Comparison of ENCODE assay signal across 16 cellular contexts in genomic region chr9:117868594-117868993, GRCh38.
DNase-seq lines count a peak whose midpoint lies in the region; ATAC-seq and TF ChIP-seq lines count a peak whose summit lies in the region.
"Had no signal": no experiment of that assay in that cellular context is flagged by ENCODE, and none has a peak within 500 bp of the region (broad histone marks: within the 10 kb centered on the region; RNA-seq: fewer than 3 reads in every experiment).

No MANE protein-coding gene starts in this region.

- TF ChIP-seq CTCF in SK-N-SH (IDR thresholded peaks at IDR 0.05) (no peak), endothelial cell (IDR thresholded peaks at IDR 0.05; ENCODE audit: unreplicated experiment) (no peak)

- no peaks in the 10 kb centered on the region for H3K27me3 ChIP-seq in SK-N-SH (ENCODE audit: insufficient read depth)
- H3K27me3 ChIP-seq: BLaER1 had no signal

- no peaks in the 10 kb centered on the region for H3F3A ChIP-seq in SK-N-SH (replicated peaks; ENCODE audit: insufficient read depth)

- CTCF ChIA-PET in SK-N-SH (lab: Yijun Ruan, JAX): interaction anchor here (0.6 to 1.1 kb wide), 4 partner anchors 38 to 531 kb away, joined by 3 to 4 read pairs (median 4); no protein-coding TSS in a partner anchor

- DNase-seq in NCI-H1694 treated with DMSO at 0.1 percent for 48 hours (lab: John Stamatoyannopoulos, UW): peak; percentile 36
- DNase-seq in NCI-H1694 (lab: John Stamatoyannopoulos, UW): no peak
- DNase-seq in NCI-H524 (lab: John Stamatoyannopoulos, UW): peak; percentile 90 to 97
- DNase-seq in SK-N-SH: peak; percentile 50
- peak; percentile 20 for DNase-seq in superior temporal gyrus (ENCODE audit: extremely low spot score)
- no peak for DNase-seq in endothelial cell (ENCODE audit: low spot score)
- DNase-seq: 8988T; Caco-2; CD8-positive, alpha-beta memory T cell; DMS79; H7 had no signal

- no peaks in the 10 kb centered on the region for H4K20me1 ChIP-seq in SK-N-SH (ENCODE audit: insufficient read depth)
- H4K20me1 ChIP-seq: BLaER1 had no signal

- H3K4me2 ChIP-seq in SK-N-SH: no peak overlapping the region
- H3K4me2 ChIP-seq: BLaER1, GM23338 had no signal

- POLR2A ChIA-PET in SK-N-SH (lab: Yijun Ruan, JAX): no interaction called here

- no peak overlapping the region for H3K4me3 ChIP-seq in SK-N-SH (ENCODE audit: low read depth in 2 of 2, low read length in 1 of 2)
- H3K4me3 ChIP-seq: BLaER1, GM23338 had no signal

- 5% methylated on average over 1 of the region's 1 CpG for WGBS in SK-N-SH (ENCODE audit: low lambda C conversion rate)

- H3K9me2 ChIP-seq in SK-N-SH: no peaks in the 10 kb centered on the region

- TF ChIP-seq RAD21 in SK-N-SH (IDR thresholded peaks at IDR 0.05; ENCODE audit: low read length): no peak

- H3K79me2 ChIP-seq in SK-N-SH (ENCODE audit: insufficient read depth): no peaks in the 10 kb centered on the region

- no peaks in the 10 kb centered on the region for H3K9me3 ChIP-seq in SK-N-SH
- H3K9me3 ChIP-seq: BLaER1, Caco-2 had no signal

- no peak overlapping the region for H3K4me3 Mint-ChIP-seq in endothelial cell (ENCODE audit: unreplicated experiment)
- H3K4me3 Mint-ChIP-seq: CD8-positive, alpha-beta memory T cell; GM23338 had no signal

- H3K27ac Mint-ChIP-seq in endothelial cell (ENCODE audit: unreplicated experiment): no peak overlapping the region
- H3K27ac Mint-ChIP-seq: GM23338 had no signal

- no peaks in the 10 kb centered on the region for H3K9me3 Mint-ChIP-seq in endothelial cell (ENCODE audit: unreplicated experiment)

- TF ChIP-seq EP300 in SK-N-SH (IDR thresholded peaks at IDR 0.05; ENCODE audit: borderline replicate concordance in 1 of 2, low read depth in 1 of 2, low read length in 1 of 2): peak in 1 of 2 experiments; percentile 89; a peak in 2 of 4 replicates

- no peak overlapping the region; a peak in 1 of 4 replicates for H3K27ac ChIP-seq in SK-N-SH (ENCODE audit: low read depth in 2 of 2, low read length in 1 of 2)
- H3K27ac ChIP-seq: BLaER1, HL-60 had no signal

- H2AFZ ChIP-seq in SK-N-SH (ENCODE audit: low read depth): no peak overlapping the region
- H2AFZ ChIP-seq: GM23338 had no signal

- no peaks in the 10 kb centered on the region for H3K27me3 Mint-ChIP-seq in endothelial cell (ENCODE audit: unreplicated experiment)

- no peaks in the 10 kb centered on the region for H3K36me3 ChIP-seq in SK-N-SH (replicated peaks in 1 of 2; ENCODE audit: control insufficient read depth in 1 of 2, insufficient read depth in 2 of 2, low read length in 1 of 2)
- H3K36me3 ChIP-seq: BLaER1 had no signal

- no peaks in the 10 kb centered on the region; a peak in 2 of 4 replicates for H3K4me1 ChIP-seq in SK-N-SH (ENCODE audit: control insufficient read depth in 1 of 2, insufficient read depth in 2 of 2, low read depth in 1 of 2, low read length in 1 of 2)
- H3K4me1 ChIP-seq: BLaER1, Caco-2 had no signal

- no peak overlapping the region for H3K9ac ChIP-seq in SK-N-SH
- H3K9ac ChIP-seq: BLaER1 had no signal

- no peaks in the 10 kb centered on the region for H3K36me3 Mint-ChIP-seq in endothelial cell (ENCODE audit: low read depth, unreplicated experiment)
- H3K36me3 Mint-ChIP-seq: CD8-positive, alpha-beta memory T cell had no signal

- no peaks in the 10 kb centered on the region for H3K4me1 Mint-ChIP-seq in endothelial cell (ENCODE audit: unreplicated experiment)
- H3K4me1 Mint-ChIP-seq: CD8-positive, alpha-beta memory T cell; GM23338 had no signal

- no peak for ATAC-seq in GM19395 (IDR thresholded peaks at IDR 0.05; ENCODE audit: unreplicated experiment)
- no peak for ATAC-seq in HG03457 (IDR thresholded peaks at IDR 0.05; ENCODE audit: unreplicated experiment)
- ATAC-seq: GM23338 had no signal

TF ChIP-seq in SK-N-SH, 30 proteins besides CTCF, POLR2A, EP300 and RAD21 (continues in another document):
- no peak for TF ChIP-seq GABPA (IDR thresholded peaks at IDR 0.05; ENCODE audit: low read depth)
- no peak for TF ChIP-seq RXRA (IDR thresholded peaks at IDR 0.05; ENCODE audit: borderline replicate concordance, low read depth)
- no peak for TF ChIP-seq TEAD4 (IDR thresholded peaks at IDR 0.05; ENCODE audit: borderline replicate concordance, insufficient read depth)
- TF ChIP-seq NFIC (IDR thresholded peaks at IDR 0.05; ENCODE audit: borderline replicate concordance): peak; percentile 39; the same call in 1 of the 2 replicates
- TF ChIP-seq POLR2AphosphoS5 (IDR thresholded peaks at IDR 0.05; ENCODE audit: low read depth, low read length): no peak
- no peak for TF ChIP-seq MXI1 (IDR thresholded peaks at IDR 0.05; ENCODE audit: low read depth, low read length)
- TF ChIP-seq CHD2 (IDR thresholded peaks at IDR 0.05; ENCODE audit: low read length, partially characterized antibody): peak; percentile 81
- TF ChIP-seq MEF2A (IDR thresholded peaks at IDR 0.05; ENCODE audit: borderline replicate concordance, low read depth): no peak
- no peak for TF ChIP-seq RFX5 (IDR thresholded peaks at IDR 0.05; ENCODE audit: low read length)
- no peak for TF ChIP-seq NRF1 (IDR thresholded peaks at IDR 0.05; ENCODE audit: low read depth, low read length)
- TF ChIP-seq SMC3 (IDR thresholded peaks at IDR 0.05; ENCODE audit: low read depth, low read length): no peak
- TF ChIP-seq SIN3A (IDR thresholded peaks at IDR 0.05; ENCODE audit: borderline replicate concordance, low read depth, low read length): no peak
- TF ChIP-seq IRF3 (IDR thresholded peaks at IDR 0.05; ENCODE audit: low read depth, low read length): no peak
- TF ChIP-seq FOSL2 (IDR thresholded peaks at IDR 0.05; ENCODE audit: borderline replicate concordance, low read depth): no peak
- no peak for TF ChIP-seq REST (IDR thresholded peaks at IDR 0.05; ENCODE audit: low read depth, low read length)
- TF ChIP-seq ZBTB33 (IDR thresholded peaks at IDR 0.05; ENCODE audit: borderline replicate concordance, low read depth): no peak
- peak; percentile 88; the same call in 1 of the 2 replicates for TF ChIP-seq RCOR1 (IDR thresholded peaks at IDR 0.05; ENCODE audit: low read length)
- no peak for TF ChIP-seq USF2 (IDR thresholded peaks at IDR 0.05; ENCODE audit: borderline replicate concordance, low read depth, low read length)

Comparison
In these comparisons a context has a peak if more than half of its experiments do, and no peak if none do; other contexts are left out.
1. DNase-seq: peak in NCI-H1694 treated with DMSO at 0.1 percent for 48 hours (single experiment), NCI-H524 (2 of 2), SK-N-SH (single experiment) and superior temporal gyrus (single experiment); none in NCI-H1694 (single experiment) and endothelial cell (single experiment).